18 cellular contexts compared by ENCODE assay signal in the genomic region with DNA sequence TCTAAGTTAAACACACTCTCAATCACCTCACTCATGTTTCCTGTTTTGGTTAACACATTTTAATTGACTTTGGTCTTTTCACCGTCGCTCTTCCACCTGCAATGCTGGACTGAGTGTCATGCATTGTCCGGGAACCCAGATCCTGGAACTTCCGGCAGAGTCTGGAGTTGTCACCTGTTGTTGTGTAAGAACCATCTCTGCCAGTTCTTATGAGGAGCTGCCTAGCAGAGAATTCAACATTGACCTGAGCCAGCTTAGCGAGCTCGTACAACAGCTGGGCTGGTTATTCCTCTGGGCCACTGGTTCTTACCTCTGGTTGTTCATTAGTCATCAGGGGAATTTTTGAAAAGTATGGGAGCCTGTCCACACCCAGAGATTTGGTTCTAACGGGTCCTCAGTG.
DNase-seq lines count a peak whose midpoint lies in the region; ATAC-seq and TF ChIP-seq lines count a peak whose summit lies in the region.
"Had no signal": no experiment of that assay in that cellular context is flagged by ENCODE, and none has a peak within 500 bp of the region (broad histone marks: within the 10 kb centered on the region; RNA-seq: fewer than 3 reads in every experiment).

No MANE protein-coding gene starts in this region.

- no peaks in the 10 kb centered on the region for H3K36me3 Mint-ChIP-seq in activated CD8-positive, alpha-beta memory T cell treated with anti-CD3 and anti-CD28 coated beads, Interleukin-2, amount 10 ng/mL, durations not matched to agents 7 days and 5 days
- H3K36me3 Mint-ChIP-seq in effector memory CD8-positive, alpha-beta T cell (ENCODE audit: insufficient read depth): peaks cover 4% of the 10 kb centered on the region
- H3K36me3 Mint-ChIP-seq in glutamatergic neuron (ENCODE audit: unreplicated experiment): no peaks in the 10 kb centered on the region

- TF ChIP-seq POLR2A in vagina (IDR thresholded peaks at IDR 0.05): no peak

- H3K4me3 Mint-ChIP-seq in activated CD8-positive, alpha-beta memory T cell treated with anti-CD3 and anti-CD28 coated beads, Interleukin-2, amount 10 ng/mL, durations not matched to agents 7 days and 5 days: no peak overlapping the region
- H3K4me3 Mint-ChIP-seq in effector memory CD8-positive, alpha-beta T cell: peak overlapping the region; percentile 50 to 59
- H3K4me3 Mint-ChIP-seq in glutamatergic neuron (ENCODE audit: unreplicated experiment): no peak overlapping the region

- no peaks in the 10 kb centered on the region for H3K9me3 Mint-ChIP-seq in activated CD8-positive, alpha-beta memory T cell treated with anti-CD3 and anti-CD28 coated beads, Interleukin-2, amount 10 ng/mL, durations not matched to agents 7 days and 5 days (ENCODE audit: low read depth)
- no peaks in the 10 kb centered on the region for H3K9me3 Mint-ChIP-seq in effector memory CD8-positive, alpha-beta T cell
- no peaks in the 10 kb centered on the region for H3K9me3 Mint-ChIP-seq in glutamatergic neuron (ENCODE audit: unreplicated experiment)

- peak; percentile 37 for DNase-seq in activated CD8-positive, alpha-beta memory T cell treated with anti-CD3 and anti-CD28 coated beads, Interleukin-2, amount 10 ng/mL, durations not matched to agents 7 days and 5 days
- no peak for DNase-seq in activated CD8-positive, alpha-beta memory T cell treated with anti-CD3 and anti-CD28 coated beads, Interleukin-2, amount 50 U/mL, for 4 hours
- no peak for DNase-seq in effector memory CD8-positive, alpha-beta T cell
- DNase-seq in myocyte (ENCODE audit: low read depth): peak; percentile 64
- peak; percentile 56 to 67 for DNase-seq in vagina (ENCODE audit: extremely low spot score in 2 of 2)
- DNase-seq in NOMO-1 treated with dmso at 0.1 percent for 144 hours (lab: John Stamatoyannopoulos, UW; ENCODE audit: unreplicated experiment): no peak
- no peak for DNase-seq in globus pallidus (ENCODE audit: low spot score)
- no peak for DNase-seq in glutamatergic neuron
- DNase-seq: DMS79 treated with DMSO at 0.1 percent for 48 hours, KG1, NCI-H1048, NCI-H146, NCI-H2081 treated with DMSO at 0.1 percent for 48 hours, NCI-H2227 treated with DMSO at 0.1 percent for 48 hours, NCI-H524, SHP77 had no signal

- TF ChIP-seq CTCF in vagina (IDR thresholded peaks at IDR 0.05) (no peak), glutamatergic neuron (IDR thresholded peaks at IDR 0.05; ENCODE audit: partially characterized antibody, unreplicated experiment) (no peak)

- peaks cover 28% of the 10 kb centered on the region for H3K27me3 Mint-ChIP-seq in activated CD8-positive, alpha-beta memory T cell treated with anti-CD3 and anti-CD28 coated beads, Interleukin-2, amount 10 ng/mL, durations not matched to agents 7 days and 5 days
- H3K27me3 Mint-ChIP-seq in effector memory CD8-positive, alpha-beta T cell: no peaks in the 10 kb centered on the region
- H3K27me3 Mint-ChIP-seq in glutamatergic neuron (ENCODE audit: unreplicated experiment): peaks cover 2% of the 10 kb centered on the region

- H3K27ac Mint-ChIP-seq in activated CD8-positive, alpha-beta memory T cell treated with anti-CD3 and anti-CD28 coated beads, Interleukin-2, amount 10 ng/mL, durations not matched to agents 7 days and 5 days: no peak overlapping the region
- H3K27ac Mint-ChIP-seq in effector memory CD8-positive, alpha-beta T cell: no peak overlapping the region
- H3K27ac Mint-ChIP-seq in glutamatergic neuron (ENCODE audit: unreplicated experiment): no peak overlapping the region

- intact Hi-C loops in vagina (cut with DNase I): no loop called here

- H3K27me3 ChIP-seq in vagina: no peaks in the 10 kb centered on the region
- H3K27me3 ChIP-seq: BLaER1 treated with 17β-estradiol and CSF1 and Interleukin-3, amounts not matched to agents 10 nM and 100 nM had no signal

- CTCF ChIA-PET in activated CD8-positive, alpha-beta memory T cell treated with anti-CD3 and anti-CD28 coated beads, Interleukin-2, amount 10 ng/mL, durations not matched to agents 7 days and 5 days (lab: Charles Lee): no interaction called here

- no peak overlapping the region for H3K4me3 ChIP-seq in vagina
- H3K4me3 ChIP-seq: BLaER1 treated with 17β-estradiol and CSF1 and Interleukin-3, amounts not matched to agents 10 nM and 100 nM had no signal

- no peaks in the 10 kb centered on the region for H3K9me3 ChIP-seq in vagina
- H3K9me3 ChIP-seq: BLaER1 treated with 17β-estradiol and CSF1 and Interleukin-3, amounts not matched to agents 10 nM and 100 nM had no signal

- H3K4me1 Mint-ChIP-seq in activated CD8-positive, alpha-beta memory T cell treated with anti-CD3 and anti-CD28 coated beads, Interleukin-2, amount 10 ng/mL, durations not matched to agents 7 days and 5 days: peaks cover 3% of the 10 kb centered on the region
- peaks cover 24 to 30% of the 10 kb centered on the region in 2 donors for H3K4me1 Mint-ChIP-seq in effector memory CD8-positive, alpha-beta T cell (ENCODE audit: low read depth in 2 of 2)
- H3K4me1 Mint-ChIP-seq in glutamatergic neuron (ENCODE audit: low read depth, unreplicated experiment): no peaks in the 10 kb centered on the region

- no peak for ATAC-seq in activated CD8-positive, alpha-beta memory T cell treated with anti-CD3 and anti-CD28 coated beads, Interleukin-2, amount 10 ng/mL, durations not matched to agents 7 days and 5 days
- peak; percentile 64 for ATAC-seq in effector memory CD8-positive, alpha-beta T cell (replicated peaks)
- ATAC-seq: HepG2 had no signal

- no peaks in the 10 kb centered on the region for H3K36me3 ChIP-seq in vagina
- H3K36me3 ChIP-seq: BLaER1 treated with 17β-estradiol and CSF1 and Interleukin-3, amounts not matched to agents 10 nM and 100 nM had no signal

- H3K27ac ChIP-seq in vagina: no peak overlapping the region
- H3K27ac ChIP-seq: BLaER1 treated with 17β-estradiol and CSF1 and Interleukin-3, amounts not matched to agents 10 nM and 100 nM had no signal

- no peaks in the 10 kb centered on the region for H3K4me1 ChIP-seq in vagina

Comparison
In these comparisons a context has a peak if more than half of its experiments do, and no peak if none do; other contexts are left out.
1. DNase-seq: peak in activated CD8-positive, alpha-beta memory T cell treated with anti-CD3 and anti-CD28 coated beads, Interleukin-2, amount 10 ng/mL, durations not matched to agents 7 days and 5 days (single experiment), myocyte (single experiment) and vagina (2 of 2); none in activated CD8-positive, alpha-beta memory T cell treated with anti-CD3 and anti-CD28 coated beads, Interleukin-2, amount 50 U/mL, for 4 hours (single experiment), effector memory CD8-positive, alpha-beta T cell (0 of 3), NOMO-1 treated with dmso at 0.1 percent for 144 hours (single experiment), globus pallidus (single experiment) and glutamatergic neuron (single experiment).
2. H3K4me3 Mint-ChIP-seq: peak in effector memory CD8-positive, alpha-beta T cell (2 of 2); none in activated CD8-positive, alpha-beta memory T cell treated with anti-CD3 and anti-CD28 coated beads, Interleukin-2, amount 10 ng/mL, durations not matched to agents 7 days and 5 days (single experiment) and glutamatergic neuron (single experiment).